Comparison of ENCODE assay signal across 12 cellular contexts in the genomic region with DNA sequence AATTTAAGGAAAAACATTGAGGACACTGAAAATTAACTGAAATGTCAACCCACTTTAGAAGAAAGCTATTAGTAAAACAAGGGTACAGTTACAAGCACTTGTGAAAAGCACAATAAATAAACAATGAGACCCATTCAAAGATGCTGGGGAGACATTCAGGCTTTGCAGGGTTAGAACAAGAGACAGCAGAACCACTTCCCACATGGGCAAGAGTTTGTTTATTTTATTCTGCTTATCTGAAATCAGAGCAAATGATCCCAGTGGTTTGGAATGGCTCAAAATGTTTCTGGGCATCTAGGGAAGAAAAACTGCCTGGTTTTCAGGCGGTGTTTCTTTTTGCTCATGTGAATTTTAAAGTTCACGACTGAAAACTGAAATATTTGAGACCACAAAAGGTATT. TPM values are rescaled to one million over a fixed set of nuclear protein-coding genes. Genes with fewer than 3 reads are reported as not detected.
DNase-seq lines count a peak whose midpoint lies in the region; ATAC-seq and TF ChIP-seq lines count a peak whose summit lies in the region.
"Had no signal": no experiment of that assay in that cellular context is flagged by ENCODE, and none has a peak within 500 bp of the region (broad histone marks: within the 10 kb centered on the region; RNA-seq: fewer than 3 reads in every experiment).

No MANE protein-coding gene starts in this region.

- H3K27me3 ChIP-seq in body of pancreas, result no peaks in the 10 kb centered on the region

- no peak for TF ChIP-seq POLR2A in body of pancreas (IDR thresholded peaks at IDR 0.05)

- peak; percentile 38 for ATAC-seq in body of pancreas
- no peak for ATAC-seq in HG03196 (IDR thresholded peaks at IDR 0.05; ENCODE audit: unreplicated experiment)
- ATAC-seq in HG03159 (IDR thresholded peaks at IDR 0.05; ENCODE audit: unreplicated experiment), result no peak

- intact Hi-C loops in body of pancreas (cut with DNase I), result no loop called here

- no peaks in the 10 kb centered on the region for H3K9me3 ChIP-seq in body of pancreas
- H3K9me3 ChIP-seq: thoracic aorta had no signal

- TF ChIP-seq CTCF in body of pancreas (IDR thresholded peaks at IDR 0.05), result no peak

- DNase-seq in COR-L47 (lab: John Stamatoyannopoulos, UW), result peak; percentile 8
- DNase-seq in NCI-H1105 (lab: John Stamatoyannopoulos, UW), result peak; percentile 10
- DNase-seq in body of pancreas, result no peak
- DNase-seq in left kidney (ENCODE audit: low read depth, low spot score), result peak; percentile 45
- DNase-seq in SW 1271 (lab: John Stamatoyannopoulos, UW), result no peak
- no peak for DNase-seq in activated CD4-positive, CD25-positive, alpha-beta regulatory T cell (lab: John Stamatoyannopoulos, UW)
- DNase-seq: activated CD4-positive, alpha-beta T cell treated with anti-CD3 and anti-CD28 coated beads, Interleukin-2, amount 50 U/mL, for 1 hour; NCI-H2171; Right ventricle myocardium superior had no signal

- peaks cover 30% of the 10 kb centered on the region for H3K4me1 ChIP-seq in body of pancreas

- H3K4me3 ChIP-seq in body of pancreas, result no peak overlapping the region
- H3K4me3 ChIP-seq: thoracic aorta had no signal

- peak overlapping the region in 1 of 4 donors; percentile 11 for H3K27ac ChIP-seq in body of pancreas
- H3K27ac ChIP-seq: thoracic aorta had no signal

- WGBS in body of pancreas, 2 donors, result 53 to 59% methylated on average over 2 of the region's 2 CpGs

- no peaks in the 10 kb centered on the region for H3K36me3 ChIP-seq in body of pancreas (replicated peaks in 1 of 2; ENCODE audit: insufficient read depth in 1 of 2, low read depth in 2 of 2)
- H3K36me3 ChIP-seq: thoracic aorta had no signal

RNA-seq across cellular contexts. Expression of a gene that starts 42.4 kb away (rescaled TPM):
- total RNA-seq in body of pancreas, result 10 to 100 TPM; 13.7 to 20.8 TPM

Comparison
In these comparisons a context has a peak if more than half of its experiments do, and no peak if none do; other contexts are left out.
1. DNase-seq: peak in COR-L47 (single experiment), NCI-H1105 (single experiment) and left kidney (single experiment); none in body of pancreas (0 of 4), SW 1271 (0 of 2) and activated CD4-positive, CD25-positive, alpha-beta regulatory T cell (0 of 4).